In genomic region chr17:59126809-59127417, GRCh38 we compare ENCODE assay signal across 24 cellular contexts.
"Had no signal": no experiment of that assay in that cellular context is flagged by ENCODE, and none has a peak within 500 bp of the region (broad histone marks: within the 10 kb centered on the region; RNA-seq: fewer than 3 reads in every experiment).

No MANE protein-coding gene starts in this region.

- H3K4me1 Mint-ChIP-seq: activated naive CD4-positive, alpha-beta T cell treated with anti-CD3 and anti-CD28 coated beads, Interleukin-2, amount 50 U/mL, for 24 hours; WTC11 had no signal

- H3K27me3 ChIP-seq: brain microvascular endothelial cell had no signal

- H3K4me3 ChIP-seq: SK-N-MC had no signal

- H3K4me3 Mint-ChIP-seq: activated CD8-positive, alpha-beta T cell treated with anti-CD3 and anti-CD28 coated beads for 36 hours; activated naive CD4-positive, alpha-beta T cell treated with anti-CD3 and anti-CD28 coated beads, Interleukin-2, amount 50 U/mL, for 24 hours; T-helper 1 cell treated with Interleukin-12 subunit alpha and Interleukin-12 subunit beta and Interleukin-4 antibody, amounts not matched to agents 30 μg/mL and 1 μg/mL, for 36 hours; WTC11 had no signal

- H3K27me3 Mint-ChIP-seq: activated CD8-positive, alpha-beta T cell treated with anti-CD3 and anti-CD28 coated beads for 36 hours; activated naive CD4-positive, alpha-beta T cell treated with anti-CD3 and anti-CD28 coated beads, Interleukin-2, amount 50 U/mL, for 24 hours had no signal

- ATAC-seq: activated CD8-positive, alpha-beta T cell treated with anti-CD3 and anti-CD28 coated beads for 36 hours; Right ventricle myocardium inferior; WTC11 had no signal

- DNase-seq: activated CD4-positive, alpha-beta T cell treated with anti-CD3 and anti-CD28 coated beads, Interleukin-2, amount 50 U/mL, for 1 hour; activated CD4-positive, CD25-positive, alpha-beta regulatory T cell treated with anti-CD3 and anti-CD28 coated beads, Interleukin-2, amount 50 U/mL, for 72 hours; activated CD8-positive, alpha-beta memory T cell treated with anti-CD3 and anti-CD28 coated beads, Interleukin-2, amount 50 U/mL, for 4 hours; activated CD8-positive, alpha-beta T cell treated with anti-CD3 and anti-CD28 coated beads for 36 hours; activated effector memory CD4-positive, alpha-beta T cell treated with Interleukin-2 at 50 U/mL for 16 hours; activated naive CD4-positive, alpha-beta T cell; amygdala; brain microvascular endothelial cell; cerebellar nuclear complex; IMR-90; KG1; NCI-H1092; NCI-H1417; NCI-H1930; NCI-H2171; NCI-H345; NCI-H510A treated with DMSO at 0.1 percent for 48 hours; NCI-H69; RPMI8226 had no signal

- H3K27ac Mint-ChIP-seq: activated CD8-positive, alpha-beta T cell treated with anti-CD3 and anti-CD28 coated beads for 36 hours; T-helper 1 cell treated with Interleukin-12 subunit alpha and Interleukin-12 subunit beta and Interleukin-4 antibody, amounts not matched to agents 30 μg/mL and 1 μg/mL, for 36 hours; WTC11 had no signal

- H3K27ac ChIP-seq: brain microvascular endothelial cell, SK-N-MC had no signal

- H3K9me3 Mint-ChIP-seq: activated CD8-positive, alpha-beta T cell treated with anti-CD3 and anti-CD28 coated beads for 36 hours; activated naive CD4-positive, alpha-beta T cell treated with anti-CD3 and anti-CD28 coated beads, Interleukin-2, amount 50 U/mL, for 24 hours; T-helper 1 cell treated with Interleukin-12 subunit alpha and Interleukin-12 subunit beta and Interleukin-4 antibody, amounts not matched to agents 30 μg/mL and 1 μg/mL, for 36 hours; WTC11 had no signal
